3 cellular contexts compared by ENCODE assay signal in the genomic region with DNA sequence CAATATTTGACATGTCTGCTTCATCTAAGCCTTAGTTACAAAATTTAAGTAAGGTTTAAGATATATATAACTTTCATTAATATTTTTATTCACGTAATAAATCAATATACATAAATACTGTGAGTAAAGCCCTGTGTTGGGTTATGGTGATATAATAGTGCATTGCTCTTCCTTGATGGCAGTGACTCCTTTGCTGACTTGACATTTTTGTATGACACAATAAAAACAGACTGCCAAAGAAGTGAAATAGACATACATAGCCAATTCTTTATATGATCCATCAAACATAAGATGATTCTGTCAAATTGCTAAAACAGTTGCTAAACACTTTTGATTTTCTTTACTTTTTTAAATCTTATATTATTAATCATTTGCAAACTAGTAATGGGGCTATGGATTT.
TF ChIP-seq lines count a peak whose summit lies in the region.

No MANE protein-coding gene starts in this region.

TF ChIP-seq in HepG2, 621 proteins besides CTCF, POLR2A, EP300 and RAD21:
- TF ChIP-seq MAFK (conservative IDR thresholded peaks at IDR 0.05 in 1 of 2, IDR thresholded peaks at IDR 0.05 in 1 of 2; ENCODE audit: low read length in 2 of 2) (peak; percentile 87 to 96), ZNF605 (CRISPR knock-in tag; IDR thresholded peaks at IDR 0.05) (no peak), MAFF (IDR thresholded peaks at IDR 0.05; ENCODE audit: low read depth, low read length) (peak; percentile 95)

TF ChIP-seq in IMR-90, 13 proteins besides CTCF, POLR2A, EP300 and RAD21:
- peak; percentile 96 for TF ChIP-seq MAFK (IDR thresholded peaks at IDR 0.05; ENCODE audit: low read depth, low read length)
- TF ChIP-seq, protein P1, sequence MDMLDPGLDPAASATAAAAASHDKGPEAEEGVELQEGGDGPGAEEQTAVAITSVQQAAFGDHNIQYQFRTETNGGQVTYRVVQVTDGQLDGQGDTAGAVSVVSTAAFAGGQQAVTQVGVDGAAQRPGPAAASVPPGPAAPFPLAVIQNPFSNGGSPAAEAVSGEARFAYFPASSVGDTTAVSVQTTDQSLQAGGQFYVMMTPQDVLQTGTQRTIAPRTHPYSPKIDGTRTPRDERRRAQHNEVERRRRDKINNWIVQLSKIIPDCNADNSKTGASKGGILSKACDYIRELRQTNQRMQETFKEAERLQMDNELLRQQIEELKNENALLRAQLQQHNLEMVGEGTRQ (IDR thresholded peaks at IDR 0.05; ENCODE audit: low read depth, low read length), result no peak

TF ChIP-seq in H1, 55 proteins besides CTCF, POLR2A, EP300 and RAD21:
- TF ChIP-seq MAFK (IDR thresholded peaks at IDR 0.05; ENCODE audit: low read depth, low read length) (peak; percentile 68; the same call in 1 of the 2 replicates), SP2 (IDR thresholded peaks at IDR 0.05; ENCODE audit: low read length) (no peak)
